13 cellular contexts compared by ENCODE assay signal in genomic region chr14:80621701-80622100, GRCh38.
DNase-seq lines count a peak whose midpoint lies in the region; ATAC-seq and TF ChIP-seq lines count a peak whose summit lies in the region.
"Had no signal": no experiment of that assay in that cellular context is flagged by ENCODE, and none has a peak within 500 bp of the region (broad histone marks: within the 10 kb centered on the region; RNA-seq: fewer than 3 reads in every experiment).

No MANE protein-coding gene starts in this region.

- H3K4me3 Mint-ChIP-seq in activated CD4-positive, alpha-beta memory T cell treated with anti-CD3 and anti-CD28 coated beads, Interleukin-2, amount 10 ng/mL, durations not matched to agents 7 days and 5 days = no peak overlapping the region
- H3K4me3 Mint-ChIP-seq: naive thymus-derived CD8-positive, alpha-beta T cell; type B pancreatic cell had no signal

- CTCF ChIA-PET in GM10248 (lab: Yijun Ruan, JAX) = interaction anchor here (1.1 kb wide), 1 partner anchor 13 kb away, joined by 3 read pairs; no protein-coding TSS in a partner anchor
- CTCF ChIA-PET in HCT116 (lab: Charles Lee) = interaction anchor here (0.6 kb wide), 1 partner anchor 58 kb away, joined by 4 read pairs; no protein-coding TSS in a partner anchor
- CTCF ChIA-PET in activated CD4-positive, alpha-beta memory T cell treated with anti-CD3 and anti-CD28 coated beads, Interleukin-2, amount 10 ng/mL, durations not matched to agents 7 days and 5 days (lab: Charles Lee) = no interaction called here

- no peak for TF ChIP-seq RAD21 in HCT116 (IDR thresholded peaks at IDR 0.05; ENCODE audit: low read depth)

- H3K9me3 ChIP-seq in HCT116 (ENCODE audit: control insufficient read depth in 1 of 2, insufficient read depth in 1 of 2, low read depth in 1 of 2, low read length in 2 of 2) (no peaks in the 10 kb centered on the region), tibial nerve (no peaks in the 10 kb centered on the region), BE2C (no peaks in the 10 kb centered on the region)
- H3K9me3 ChIP-seq: MG63 had no signal

- H4K20me1 ChIP-seq in HCT116 (ENCODE audit: insufficient read depth) = no peaks in the 10 kb centered on the region

- no peaks in the 10 kb centered on the region for H3K4me1 Mint-ChIP-seq in activated CD4-positive, alpha-beta memory T cell treated with anti-CD3 and anti-CD28 coated beads, Interleukin-2, amount 10 ng/mL, durations not matched to agents 7 days and 5 days
- H3K4me1 Mint-ChIP-seq: naive thymus-derived CD8-positive, alpha-beta T cell had no signal

- H3K36me3 ChIP-seq in HCT116 (ENCODE audit: control insufficient read depth in 1 of 2, insufficient read depth in 2 of 2, low read length in 2 of 2) = no peaks in the 10 kb centered on the region
- H3K36me3 ChIP-seq in tibial nerve = no peaks in the 10 kb centered on the region
- no peaks in the 10 kb centered on the region for H3K36me3 ChIP-seq in BE2C
- H3K36me3 ChIP-seq: heart right ventricle, MG63 had no signal

- TF ChIP-seq CTCF in GM10248 (IDR thresholded peaks at IDR 0.05; ENCODE audit: control extremely low read depth, extremely low read depth, low read depth, missing control alignments) (no peak), HCT116 (IDR thresholded peaks at IDR 0.05 in 2 of 3, conservative IDR thresholded peaks at IDR 0.05 in 1 of 3; ENCODE audit: borderline replicate concordance in 1 of 3, insufficient read depth in 1 of 3, low read depth in 2 of 3, low read length in 2 of 3) (no peak), tibial nerve (IDR thresholded peaks at IDR 0.05) (no peak), BE2C (IDR thresholded peaks at IDR 0.05; ENCODE audit: low read depth, low read length) (no peak)

- H3K79me2 ChIP-seq in HCT116 (ENCODE audit: insufficient read depth, low read length) = no peaks in the 10 kb centered on the region

- no peaks in the 10 kb centered on the region for H3K9me2 ChIP-seq in HCT116 (ENCODE audit: insufficient read depth)

- no peak overlapping the region for H3K27ac Mint-ChIP-seq in activated CD4-positive, alpha-beta memory T cell treated with anti-CD3 and anti-CD28 coated beads, Interleukin-2, amount 10 ng/mL, durations not matched to agents 7 days and 5 days
- H3K27ac Mint-ChIP-seq: naive thymus-derived CD8-positive, alpha-beta T cell; type B pancreatic cell had no signal

- no peaks in the 10 kb centered on the region for H3K27me3 Mint-ChIP-seq in activated CD4-positive, alpha-beta memory T cell treated with anti-CD3 and anti-CD28 coated beads, Interleukin-2, amount 10 ng/mL, durations not matched to agents 7 days and 5 days
- H3K27me3 Mint-ChIP-seq: naive thymus-derived CD8-positive, alpha-beta T cell; type B pancreatic cell had no signal

- no peak for TF ChIP-seq EP300 in tibial nerve (IDR thresholded peaks at IDR 0.05)

- H3K4me2 ChIP-seq in HCT116 (ENCODE audit: low read length) = peak overlapping the region; percentile 49

- H3K9ac ChIP-seq in HCT116 (ENCODE audit: low read length) = no peak overlapping the region

- H3K9me3 Mint-ChIP-seq in activated CD4-positive, alpha-beta memory T cell treated with anti-CD3 and anti-CD28 coated beads, Interleukin-2, amount 10 ng/mL, durations not matched to agents 7 days and 5 days = peaks cover 11% of the 10 kb centered on the region

- H3K4me1 ChIP-seq in HCT116 (ENCODE audit: control insufficient read depth in 1 of 2, insufficient read depth in 2 of 2, low read length in 2 of 2) (peaks cover 6 to 10% of the 10 kb centered on the region in 2 experiments), tibial nerve (no peaks in the 10 kb centered on the region), BE2C (no peaks in the 10 kb centered on the region)
- H3K4me1 ChIP-seq: heart right ventricle had no signal

- RAD21 ChIA-PET in HCT116 (lab: Charles Lee; ENCODE audit: low non-redundant PET in 1 of 2, low total read pairs in 2 of 2, uncharacterized antibody in 2 of 2, unreplicated experiment in 2 of 2) = no interaction called here

- H3K27ac ChIP-seq in HCT116 (ENCODE audit: low read depth, low read length) (no peak overlapping the region), tibial nerve (no peak overlapping the region)
- H3K27ac ChIP-seq: heart right ventricle had no signal

- no TSS peak for BruUV-seq in HCT116 (replicated peaks; lab: Mats Ljungman, UMichigan)

- ATAC-seq in HCT116 = 0 out of 2 replicates have a peak, but pooled peaks have one; percentile 17
- ATAC-seq in HG02885 (IDR thresholded peaks at IDR 0.05; ENCODE audit: poor library complexity, unreplicated experiment) = no peak
- ATAC-seq: heart right ventricle; naive thymus-derived CD8-positive, alpha-beta T cell had no signal

- no peak for TF ChIP-seq POLR2A in HCT116 (IDR thresholded peaks at IDR 0.05; ENCODE audit: borderline replicate concordance, extremely low read depth, insufficient read depth, insufficient read length)
- no peak for TF ChIP-seq POLR2A in tibial nerve (IDR thresholded peaks at IDR 0.05)

- POLR2A ChIA-PET in GM10248 (lab: Yijun Ruan, JAX) = no interaction called here
- POLR2A ChIA-PET in HCT116 (lab: Charles Lee) = no interaction called here
- POLR2A ChIA-PET in activated CD4-positive, alpha-beta memory T cell treated with anti-CD3 and anti-CD28 coated beads, Interleukin-2, amount 10 ng/mL, durations not matched to agents 7 days and 5 days (lab: Charles Lee) = no interaction called here

- H3K4me3 ChIP-seq in HCT116 (replicated peaks in 1 of 2; ENCODE audit: low read depth in 1 of 2, low read length in 2 of 2) (no peak overlapping the region), tibial nerve (no peak overlapping the region), BE2C (ENCODE audit: low read depth, low read length) (no peak overlapping the region)
- H3K4me3 ChIP-seq: heart right ventricle, MG63 had no signal

- WGBS in tibial nerve, 2 donors = 64 to 74% methylated on average over 3 of the region's 3 CpGs

- DNase-seq in GM10248 (ENCODE audit: extremely low spot score) (peak; percentile 17), HCT116 (ENCODE audit: low read depth, low spot score) (peak; percentile 16), NCI-H2171 treated with DMSO at 0.1 percent for 48 hours (lab: John Stamatoyannopoulos, UW) (peak; percentile 91), iris pigment epithelial cell (ENCODE audit: low read depth) (peak; percentile 91), tibial nerve (ENCODE audit: low spot score in 2 of 2) (no peak), BE2C (no peak)
- no peak for DNase-seq in activated CD4-positive, alpha-beta memory T cell treated with anti-CD3 and anti-CD28 coated beads, Interleukin-2, amount 10 ng/mL, durations not matched to agents 7 days and 5 days
- DNase-seq: anterior cingulate cortex; heart right ventricle; MG63; naive thymus-derived CD8-positive, alpha-beta T cell had no signal

- no peak overlapping the region for H2AFZ ChIP-seq in HCT116 (ENCODE audit: low read depth, low read length, poor library complexity, severe bottlenecking)

- intact Hi-C loops in HCT116 (cut with micrococcal nuclease) = no loop called here

- no peaks in the 10 kb centered on the region for H3K36me3 Mint-ChIP-seq in activated CD4-positive, alpha-beta memory T cell treated with anti-CD3 and anti-CD28 coated beads, Interleukin-2, amount 10 ng/mL, durations not matched to agents 7 days and 5 days (ENCODE audit: low read depth)
- H3K36me3 Mint-ChIP-seq: type B pancreatic cell had no signal

- no peaks in the 10 kb centered on the region for H3K27me3 ChIP-seq in HCT116 (ENCODE audit: insufficient read depth, low read length)
- H3K27me3 ChIP-seq in tibial nerve = no peaks in the 10 kb centered on the region
- H3K27me3 ChIP-seq in BE2C = no peaks in the 10 kb centered on the region
- H3K27me3 ChIP-seq: heart right ventricle, MG63 had no signal

TF ChIP-seq in HCT116, 20 proteins besides CTCF, POLR2A, EP300 and RAD21:
- 0 out of 2 replicates have a peak, but pooled peaks have one; percentile 25 for TF ChIP-seq SP1 (IDR thresholded peaks at IDR 0.05; ENCODE audit: low read depth)
- no peak for TF ChIP-seq REST (IDR thresholded peaks at IDR 0.05; ENCODE audit: low read depth)
- peak; percentile 48; the same call in 1 of the 2 replicates for TF ChIP-seq FOSL1 (IDR thresholded peaks at IDR 0.05; ENCODE audit: low read depth)
TF ChIP-seq in HCT116: peak in this region for 2.

Comparison
In these comparisons a context has a peak if more than half of its experiments do, and no peak if none do; other contexts are left out.
1. DNase-seq: peak in GM10248 (single experiment), HCT116 (single experiment), NCI-H2171 treated with DMSO at 0.1 percent for 48 hours (single experiment) and iris pigment epithelial cell (single experiment); none in tibial nerve (0 of 2), BE2C (single experiment) and activated CD4-positive, alpha-beta memory T cell treated with anti-CD3 and anti-CD28 coated beads, Interleukin-2, amount 10 ng/mL, durations not matched to agents 7 days and 5 days (single experiment).